In genomic region chr19:305240-306150, GRCh38 we compare ENCODE assay signal across 25 cellular contexts. TPM values are rescaled to one million over a fixed set of nuclear protein-coding genes. Genes with fewer than 3 reads are reported as not detected.
"Had no signal": no experiment of that assay in that cellular context is flagged by ENCODE, and none has a peak within 500 bp of the region (broad histone marks: within the 10 kb centered on the region; RNA-seq: fewer than 3 reads in every experiment).

No MANE protein-coding gene starts in this region.

- DNase-seq: activated CD4-positive, alpha-beta memory T cell treated with anti-CD3 and anti-CD28 coated beads, Interleukin-2, amount 10 ng/mL, durations not matched to agents 7 days and 5 days; activated CD4-positive, alpha-beta T cell treated with anti-CD3 and anti-CD28 coated beads for 1 hour; activated CD4-positive, alpha-beta T cell treated with anti-CD3 and anti-CD28 coated beads, Interleukin-2, amount 10 ng/mL, durations not matched to agents 7 days and 5 days; activated CD8-positive, alpha-beta memory T cell treated with anti-CD3 and anti-CD28 coated beads, Interleukin-2, amount 50 U/mL, for 48 hours; activated gamma-delta T cell; activated naive CD4-positive, alpha-beta T cell treated with anti-CD3 and anti-CD28 coated beads, Interleukin-2, amount 50 U/mL, for 16 hours; activated T-cell treated with anti-CD3 and anti-CD28 coated beads, Interleukin-2, amount 50 U/mL, for 24 hours; amniotic stem cell; brain microvascular endothelial cell; central memory CD4-positive, alpha-beta T cell; effector CD8-positive, alpha-beta T cell; glutamatergic neuron; left ventricle myocardium inferior; stimulated activated CD4-positive, alpha-beta T cell treated with anti-CD3 and anti-CD28 coated beads, Interleukin-1b, Interleukin-23, amount 100 ng/mL, for 48 hours; stimulated activated naive CD4-positive, alpha-beta T cell; SW 1271; T-helper 17 cell; T1000 had no signal

- H3K4me3 ChIP-seq: left ventricle myocardium inferior, lung, pancreas, right atrium auricular region, smooth muscle cell, tibial nerve had no signal

- H3K9me3 ChIP-seq: left ventricle myocardium inferior, neutrophil, pancreas, right atrium auricular region, tibial nerve had no signal

- H3K4me1 Mint-ChIP-seq: activated CD4-positive, alpha-beta memory T cell treated with anti-CD3 and anti-CD28 coated beads, Interleukin-2, amount 10 ng/mL, durations not matched to agents 7 days and 5 days; activated CD4-positive, alpha-beta T cell treated with anti-CD3 and anti-CD28 coated beads, Interleukin-2, amount 10 ng/mL, durations not matched to agents 7 days and 5 days; nephron had no signal

- H3K27ac ChIP-seq: brain microvascular endothelial cell, neutrophil, pancreas, right atrium auricular region, tibial nerve had no signal

- H3K27me3 ChIP-seq: brain microvascular endothelial cell, neutrophil, pancreas, right atrium auricular region, tibial nerve had no signal

- H3K27ac Mint-ChIP-seq: activated CD4-positive, alpha-beta memory T cell treated with anti-CD3 and anti-CD28 coated beads, Interleukin-2, amount 10 ng/mL, durations not matched to agents 7 days and 5 days; activated CD4-positive, alpha-beta T cell treated with anti-CD3 and anti-CD28 coated beads, Interleukin-2, amount 10 ng/mL, durations not matched to agents 7 days and 5 days; activated T-cell treated with anti-CD3 and anti-CD28 coated beads, Interleukin-2, amount 50 U/mL, for 24 hours; nephron; T-helper 17 cell had no signal

- H3K27me3 Mint-ChIP-seq: activated CD4-positive, alpha-beta memory T cell treated with anti-CD3 and anti-CD28 coated beads, Interleukin-2, amount 10 ng/mL, durations not matched to agents 7 days and 5 days; activated CD4-positive, alpha-beta T cell treated with anti-CD3 and anti-CD28 coated beads, Interleukin-2, amount 10 ng/mL, durations not matched to agents 7 days and 5 days; activated T-cell treated with anti-CD3 and anti-CD28 coated beads, Interleukin-2, amount 50 U/mL, for 24 hours; T-helper 17 cell had no signal

- H3K4me2 ChIP-seq: smooth muscle cell had no signal

- H3K9me3 Mint-ChIP-seq: activated CD4-positive, alpha-beta memory T cell treated with anti-CD3 and anti-CD28 coated beads, Interleukin-2, amount 10 ng/mL, durations not matched to agents 7 days and 5 days; activated CD4-positive, alpha-beta T cell treated with anti-CD3 and anti-CD28 coated beads, Interleukin-2, amount 10 ng/mL, durations not matched to agents 7 days and 5 days; activated T-cell treated with anti-CD3 and anti-CD28 coated beads, Interleukin-2, amount 50 U/mL, for 24 hours; nephron had no signal

- ATAC-seq: pancreas, T-helper 17 cell had no signal

- H3K4me3 Mint-ChIP-seq: activated CD4-positive, alpha-beta memory T cell treated with anti-CD3 and anti-CD28 coated beads, Interleukin-2, amount 10 ng/mL, durations not matched to agents 7 days and 5 days; activated CD4-positive, alpha-beta T cell treated with anti-CD3 and anti-CD28 coated beads, Interleukin-2, amount 10 ng/mL, durations not matched to agents 7 days and 5 days; activated T-cell treated with anti-CD3 and anti-CD28 coated beads, Interleukin-2, amount 50 U/mL, for 24 hours; nephron; T-helper 17 cell had no signal

- H3K36me3 ChIP-seq: neutrophil had no signal

- H3K4me1 ChIP-seq: pancreas, right atrium auricular region, tibial nerve had no signal

RNA-seq across cellular contexts. Expression of gene PLPP2, which starts 14.3 kb away (rescaled TPM):
- total RNA-seq: left ventricle myocardium inferior had no signal
